Comparison of ENCODE assay signal across 17 cellular contexts in genomic region chr10:74460812-74461211, GRCh38.
A peak's percentile ranks its signal among the peaks of the same experiment; 100 is the strongest.
DNase-seq lines count a peak whose midpoint lies in the region; ATAC-seq and TF ChIP-seq lines count a peak whose summit lies in the region.
"Had no signal": no experiment of that assay in that cellular context is flagged by ENCODE, and none has a peak within 500 bp of the region (broad histone marks: within the 10 kb centered on the region; RNA-seq: fewer than 3 reads in every experiment).

No MANE protein-coding gene starts in this region.

- H2AFZ ChIP-seq in hepatocyte, result no peak overlapping the region

- CTCF ChIA-PET in HEK293 (lab: Yijun Ruan, JAX), result interaction anchor here (0.7 kb wide), 1 partner anchor 558 kb away, joined by 3 read pairs; no protein-coding TSS in a partner anchor

- TF ChIP-seq CTCF in HEK293 (tag by site-specific recombination; IDR thresholded peaks at IDR 0.05) (no peak), brain (conservative IDR thresholded peaks at IDR 0.05) (no peak), hepatocyte (IDR thresholded peaks at IDR 0.05; ENCODE audit: poor library complexity) (no peak)

- H3K4me3 Mint-ChIP-seq in brain, result peak overlapping the region in 2 of 5 experiments; percentile 28 to 78
- no peak overlapping the region for H3K4me3 Mint-ChIP-seq in activated T-cell treated with anti-CD3 and anti-CD28 coated beads, Interleukin-2, amount 50 U/mL, for 72 hours
- H3K4me3 Mint-ChIP-seq: effector memory CD8-positive, alpha-beta T cell; natural killer cell treated with Interleukin-12 subunit alpha and Interleukin-12 subunit beta and Interleukin-15 and Interleukin-18, amount 100 ng/mL, for 72 hours; type B pancreatic cell; WTC11 had no signal

- no peaks in the 10 kb centered on the region for H3K27me3 ChIP-seq in hepatocyte

- H3K9me3 Mint-ChIP-seq in brain, result peaks cover 8 to 21% (median 15%) of the 10 kb centered on the region in 5 experiments
- peaks cover 3 to 9% of the 10 kb centered on the region in 2 donors for H3K9me3 Mint-ChIP-seq in activated T-cell treated with anti-CD3 and anti-CD28 coated beads, Interleukin-2, amount 50 U/mL, for 72 hours
- H3K9me3 Mint-ChIP-seq: type B pancreatic cell had no signal

- 58% methylated on average over 1 of the region's 1 CpG for WGBS in hepatocyte (ENCODE audit: low lambda C conversion rate, missing lambda C conversion rate)

- no peaks in the 10 kb centered on the region for H3K9me3 ChIP-seq in HEK293 (ENCODE audit: control insufficient read depth, insufficient read depth, low read depth, low read length)
- no peaks in the 10 kb centered on the region for H3K9me3 ChIP-seq in hepatocyte (ENCODE audit: low read depth)

- H3K27ac ChIP-seq in HEK293 (ENCODE audit: extremely low read depth, low read depth, low read length), result no peak overlapping the region
- peak overlapping the region; percentile 2 for H3K27ac ChIP-seq in hepatocyte

- DNase-seq in hepatocyte (ENCODE audit: low spot score), result no peak
- DNase-seq in renal cortical epithelial cell (ENCODE audit: low read depth), result peak; percentile 2
- no peak for DNase-seq in RPMI8226
- DNase-seq in NCI-H345 treated with DMSO at 0.1 percent for 48 hours (lab: John Stamatoyannopoulos, UW; ENCODE audit: unreplicated experiment), result no peak
- DNase-seq in activated T-cell treated with anti-CD3 and anti-CD28 coated beads, Interleukin-2, amount 50 U/mL, for 72 hours, result no peak
- DNase-seq: activated CD8-positive, alpha-beta memory T cell treated with anti-CD3 and anti-CD28 coated beads for 24 hours; activated gamma-delta T cell; effector memory CD8-positive, alpha-beta T cell; stimulated activated CD4-positive, alpha-beta T cell treated with anti-CD3 and anti-CD28 coated beads, Interleukin-4, amount 100 ng/mL, for 24 hours had no signal

- H3K27me3 Mint-ChIP-seq in brain, result peaks cover 2% of the 10 kb centered on the region
- no peaks in the 10 kb centered on the region for H3K27me3 Mint-ChIP-seq in activated T-cell treated with anti-CD3 and anti-CD28 coated beads, Interleukin-2, amount 50 U/mL, for 72 hours (ENCODE audit: low read depth)
- H3K27me3 Mint-ChIP-seq: effector memory CD8-positive, alpha-beta T cell; natural killer cell treated with Interleukin-12 subunit alpha and Interleukin-12 subunit beta and Interleukin-15 and Interleukin-18, amount 100 ng/mL, for 72 hours; type B pancreatic cell had no signal

- no peaks in the 10 kb centered on the region for H3K79me2 ChIP-seq in hepatocyte

- H3K4me3 ChIP-seq in HEK293 (ENCODE audit: low read depth, low read length), result no peak overlapping the region
- no peak overlapping the region for H3K4me3 ChIP-seq in hepatocyte

- peaks cover 24% of the 10 kb centered on the region for H3K36me3 Mint-ChIP-seq in brain
- peaks cover 8 to 13% of the 10 kb centered on the region in 2 donors for H3K36me3 Mint-ChIP-seq in activated T-cell treated with anti-CD3 and anti-CD28 coated beads, Interleukin-2, amount 50 U/mL, for 72 hours (ENCODE audit: insufficient read depth in 2 of 2)

- ATAC-seq in activated T-cell treated with anti-CD3 and anti-CD28 coated beads, Interleukin-2, amount 50 U/mL, for 72 hours (replicated peaks in 1 of 2), result no peak
- no peak for ATAC-seq in GM18868 (IDR thresholded peaks at IDR 0.05; ENCODE audit: unreplicated experiment)
- ATAC-seq: effector memory CD8-positive, alpha-beta T cell; left lobe of liver; natural killer cell treated with Interleukin-12 subunit alpha and Interleukin-12 subunit beta and Interleukin-15 and Interleukin-18, amount 100 ng/mL, for 72 hours; sciatic nerve; WTC11 had no signal

- no peak overlapping the region for H3K4me2 ChIP-seq in hepatocyte

- H3K4me1 ChIP-seq in HEK293 (ENCODE audit: control insufficient read depth, insufficient read depth, low read length) (no peaks in the 10 kb centered on the region), hepatocyte (ENCODE audit: insufficient read depth) (peaks cover 2% of the 10 kb centered on the region)

- H3K36me3 ChIP-seq in HEK293 (ENCODE audit: control insufficient read depth in 2 of 2, insufficient read depth in 1 of 2, low read length in 2 of 2), result no peaks in the 10 kb centered on the region
- H3K36me3 ChIP-seq in hepatocyte (replicated peaks; ENCODE audit: insufficient read depth, low read depth), result no peaks in the 10 kb centered on the region

- peaks cover 24% of the 10 kb centered on the region for H3K4me1 Mint-ChIP-seq in brain
- H3K4me1 Mint-ChIP-seq in activated T-cell treated with anti-CD3 and anti-CD28 coated beads, Interleukin-2, amount 50 U/mL, for 72 hours (ENCODE audit: low read depth), result no peaks in the 10 kb centered on the region
- H3K4me1 Mint-ChIP-seq: WTC11 had no signal

- H4K20me1 ChIP-seq in hepatocyte (ENCODE audit: insufficient read depth, poor library complexity, severe bottlenecking), result no peaks in the 10 kb centered on the region

- POLR2A ChIA-PET in HEK293 (lab: Yijun Ruan, JAX), result no interaction called here

- H3K27ac Mint-ChIP-seq in brain, result peak overlapping the region; percentile 75 to 93 (median 86)
- H3K27ac Mint-ChIP-seq in activated T-cell treated with anti-CD3 and anti-CD28 coated beads, Interleukin-2, amount 50 U/mL, for 72 hours, result no peak overlapping the region
- H3K27ac Mint-ChIP-seq: natural killer cell treated with Interleukin-12 subunit alpha and Interleukin-12 subunit beta and Interleukin-15 and Interleukin-18, amount 100 ng/mL, for 72 hours; type B pancreatic cell; WTC11 had no signal

- no peaks in the 10 kb centered on the region for H3K9me2 ChIP-seq in hepatocyte (replicated peaks; ENCODE audit: insufficient read depth)

TF ChIP-seq in HEK293, 187 proteins besides CTCF, POLR2A, EP300 and RAD21:
- no peak for TF ChIP-seq SALL2 (tag by site-specific recombination; IDR thresholded peaks at IDR 0.05; ENCODE audit: borderline replicate concordance)
- TF ChIP-seq ATF2 (tag by site-specific recombination; IDR thresholded peaks at IDR 0.05; ENCODE audit: low read depth), result peak; percentile 70
- TF ChIP-seq, protein P1, sequence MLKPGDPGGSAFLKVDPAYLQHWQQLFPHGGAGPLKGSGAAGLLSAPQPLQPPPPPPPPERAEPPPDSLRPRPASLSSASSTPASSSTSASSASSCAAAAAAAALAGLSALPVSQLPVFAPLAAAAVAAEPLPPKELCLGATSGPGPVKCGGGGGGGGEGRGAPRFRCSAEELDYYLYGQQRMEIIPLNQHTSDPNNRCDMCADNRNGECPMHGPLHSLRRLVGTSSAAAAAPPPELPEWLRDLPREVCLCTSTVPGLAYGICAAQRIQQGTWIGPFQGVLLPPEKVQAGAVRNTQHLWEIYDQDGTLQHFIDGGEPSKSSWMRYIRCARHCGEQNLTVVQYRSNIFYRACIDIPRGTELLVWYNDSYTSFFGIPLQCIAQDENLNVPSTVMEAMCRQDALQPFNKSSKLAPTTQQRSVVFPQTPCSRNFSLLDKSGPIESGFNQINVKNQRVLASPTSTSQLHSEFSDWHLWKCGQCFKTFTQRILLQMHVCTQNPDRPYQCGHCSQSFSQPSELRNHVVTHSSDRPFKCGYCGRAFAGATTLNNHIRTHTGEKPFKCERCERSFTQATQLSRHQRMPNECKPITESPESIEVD (tag by site-specific recombination; IDR thresholded peaks at IDR 0.05), result peak; percentile 56
